17 cellular contexts compared by ENCODE assay signal in genomic region chr20:31811198-31811597, GRCh38. TPM values are rescaled to one million over a fixed set of nuclear protein-coding genes. Genes with fewer than 3 reads are reported as not detected.
"Had no signal": no experiment of that assay in that cellular context is flagged by ENCODE, and none has a peak within 500 bp of the region (broad histone marks: within the 10 kb centered on the region; RNA-seq: fewer than 3 reads in every experiment).

No MANE protein-coding gene starts in this region.

- H3K36me3 Mint-ChIP-seq: WTC11 had no signal

- H3K27me3 Mint-ChIP-seq: activated naive CD4-positive, alpha-beta T cell treated with anti-CD3 and anti-CD28 coated beads, Interleukin-2, amount 10 ng/mL, durations not matched to agents 7 days and 5 days had no signal

- H3K4me1 ChIP-seq: right lobe of liver had no signal

- H3K4me3 Mint-ChIP-seq: activated CD8-positive, alpha-beta T cell treated with anti-CD3 and anti-CD28 coated beads, Interleukin-2, amount 10 ng/mL, durations not matched to agents 7 days and 5 days; activated naive CD4-positive, alpha-beta T cell treated with anti-CD3 and anti-CD28 coated beads, Interleukin-2, amount 10 ng/mL, durations not matched to agents 7 days and 5 days; T-helper 17 cell; WTC11 had no signal

- H3K9me3 Mint-ChIP-seq: activated naive CD4-positive, alpha-beta T cell treated with anti-CD3 and anti-CD28 coated beads, Interleukin-2, amount 10 ng/mL, durations not matched to agents 7 days and 5 days; WTC11 had no signal

- H3K27ac ChIP-seq: body of pancreas, right lobe of liver, suprapubic skin had no signal

- H3K4me3 ChIP-seq: body of pancreas, dorsolateral prefrontal cortex, esophagus muscularis mucosa, right lobe of liver, suprapubic skin had no signal

- H3K36me3 ChIP-seq: esophagus muscularis mucosa, right lobe of liver, suprapubic skin had no signal

- H3K27ac Mint-ChIP-seq: activated CD8-positive, alpha-beta T cell treated with anti-CD3 and anti-CD28 coated beads, Interleukin-2, amount 10 ng/mL, durations not matched to agents 7 days and 5 days; activated naive CD4-positive, alpha-beta T cell treated with anti-CD3 and anti-CD28 coated beads, Interleukin-2, amount 10 ng/mL, durations not matched to agents 7 days and 5 days; T-helper 17 cell; WTC11 had no signal

- H3K27me3 ChIP-seq: body of pancreas, esophagus muscularis mucosa, right lobe of liver, suprapubic skin had no signal

- H3K9me3 ChIP-seq: body of pancreas, esophagus muscularis mucosa, right lobe of liver, suprapubic skin had no signal

- H3K4me1 Mint-ChIP-seq: activated naive CD4-positive, alpha-beta T cell treated with anti-CD3 and anti-CD28 coated beads, Interleukin-2, amount 10 ng/mL, durations not matched to agents 7 days and 5 days; T-helper 17 cell had no signal

- ATAC-seq: activated CD8-positive, alpha-beta T cell treated with anti-CD3 and anti-CD28 coated beads, Interleukin-2, amount 10 ng/mL, durations not matched to agents 7 days and 5 days; body of pancreas; stimulated activated naive CD8-positive, alpha-beta T cell treated with anti-CD3 and anti-CD28 coated beads, Interleukin-15, Interleukin-2, amounts not matched to agents 100 U/mL and 50 U/mL, for 24 hours; T-helper 17 cell; WTC11 had no signal

- DNase-seq: activated CD4-positive, alpha-beta T cell treated with anti-CD3 and anti-CD28 coated beads for 48 hours; activated CD8-positive, alpha-beta T cell treated with anti-CD3 and anti-CD28 coated beads, Interleukin-2, amount 10 ng/mL, durations not matched to agents 7 days and 5 days; activated naive CD4-positive, alpha-beta T cell treated with anti-CD3 and anti-CD28 coated beads, Interleukin-2, amount 10 ng/mL, durations not matched to agents 7 days and 5 days; body of pancreas; cerebellar nuclear complex; dorsolateral prefrontal cortex; foreskin fibroblast; right lobe of liver; stimulated activated CD4-positive, alpha-beta T cell treated with anti-CD3 and anti-CD28 coated beads, Interleukin-4, amount 100 ng/mL, for 1 hour; stimulated activated CD8-positive, alpha-beta memory T cell treated with anti-CD3 and anti-CD28 coated beads, Interleukin-4, amount 100 ng/mL, for 48 hours; stimulated activated naive CD8-positive, alpha-beta T cell treated with anti-CD3 and anti-CD28 coated beads, Interleukin-15, Interleukin-2, amounts not matched to agents 100 U/mL and 50 U/mL, for 24 hours; T-helper 17 cell had no signal

RNA-seq across cellular contexts. Expression of gene MYLK2, which starts 8.0 kb away (rescaled TPM):
- total RNA-seq: posterior vena cava, right lobe of liver, suprapubic skin, T-helper 17 cell had no signal
- polyA plus RNA-seq: urinary bladder had no signal

RNA-seq across cellular contexts. Expression of gene FOXS1, which starts 34.2 kb away (rescaled TPM):
- total RNA-seq: activated CD8-positive, alpha-beta T cell treated with anti-CD3 and anti-CD28 coated beads, Interleukin-2, amount 10 ng/mL, durations not matched to agents 7 days and 5 days; suprapubic skin; T-helper 17 cell; WTC11 had no signal

RNA-seq across cellular contexts. Expression of gene DUSP15, which starts 59.1 kb away (rescaled TPM):
- total RNA-seq: activated CD8-positive, alpha-beta T cell treated with anti-CD3 and anti-CD28 coated beads, Interleukin-2, amount 10 ng/mL, durations not matched to agents 7 days and 5 days; T-helper 17 cell had no signal

RNA-seq across cellular contexts. Expression of gene TTLL9, which starts 59.2 kb away (rescaled TPM):
- total RNA-seq: activated CD8-positive, alpha-beta T cell treated with anti-CD3 and anti-CD28 coated beads, Interleukin-2, amount 10 ng/mL, durations not matched to agents 7 days and 5 days; right lobe of liver; T-helper 17 cell; WTC11 had no signal
